ENCODE assay signal across 1 cellular context in the genomic region with DNA sequence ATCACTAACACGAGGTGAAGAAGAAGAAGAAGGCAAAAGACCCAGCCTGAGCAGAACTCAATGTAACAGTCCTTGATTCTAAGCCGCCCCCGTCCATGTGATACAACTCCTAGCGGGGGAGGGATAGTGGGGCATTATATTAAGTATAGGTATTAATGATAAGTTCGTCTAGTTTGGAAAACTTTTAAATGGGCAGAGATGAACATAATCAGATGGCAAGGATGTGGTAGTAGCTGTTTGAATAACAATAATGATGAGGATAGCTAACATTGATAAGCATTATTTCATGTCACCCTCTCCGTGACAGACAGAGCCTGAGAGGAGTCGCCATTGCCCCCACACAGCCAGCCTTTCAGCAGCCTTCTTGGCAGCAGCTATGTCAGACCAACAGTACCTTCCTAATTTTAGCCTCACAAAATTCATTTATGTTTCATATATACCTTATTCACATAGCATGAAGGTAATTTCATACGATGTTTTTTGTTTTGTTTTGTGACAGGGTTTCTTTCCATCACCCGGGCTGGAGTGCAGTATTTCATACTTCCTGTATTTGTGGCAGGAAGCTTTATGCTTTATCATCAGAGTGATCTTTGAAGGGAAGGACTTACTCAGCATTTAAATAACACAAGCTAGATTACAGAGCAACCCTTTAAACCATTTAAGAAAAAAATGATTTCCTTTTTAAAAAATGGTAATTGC.
A peak's percentile ranks its signal among the peaks of the same experiment; 100 is the strongest.
TF ChIP-seq lines count a peak whose summit lies in the region.

No MANE protein-coding gene starts in this region.

TF ChIP-seq in K562, 482 proteins besides CTCF, POLR2A, EP300 and RAD21 (continued from another document and continues in another):
- TF ChIP-seq, protein P1, sequence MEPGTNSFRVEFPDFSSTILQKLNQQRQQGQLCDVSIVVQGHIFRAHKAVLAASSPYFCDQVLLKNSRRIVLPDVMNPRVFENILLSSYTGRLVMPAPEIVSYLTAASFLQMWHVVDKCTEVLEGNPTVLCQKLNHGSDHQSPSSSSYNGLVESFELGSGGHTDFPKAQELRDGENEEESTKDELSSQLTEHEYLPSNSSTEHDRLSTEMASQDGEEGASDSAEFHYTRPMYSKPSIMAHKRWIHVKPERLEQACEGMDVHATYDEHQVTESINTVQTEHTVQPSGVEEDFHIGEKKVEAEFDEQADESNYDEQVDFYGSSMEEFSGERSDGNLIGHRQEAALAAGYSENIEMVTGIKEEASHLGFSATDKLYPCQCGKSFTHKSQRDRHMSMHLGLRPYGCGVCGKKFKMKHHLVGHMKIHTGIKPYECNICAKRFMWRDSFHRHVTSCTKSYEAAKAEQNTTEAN (CRISPR knock-in tag; IDR thresholded peaks at IDR 0.05), result no peak
- TF ChIP-seq SMARCA5 (IDR thresholded peaks at IDR 0.05) (no peak), MAFG (tag; conservative IDR thresholded peaks at IDR 0.05) (peak; percentile 97), TBP (optimal IDR thresholded peaks at IDR 0.05; ENCODE audit: low read depth, low read length) (peak; percentile 52), ZNF253 (CRISPR knock-in tag; conservative IDR thresholded peaks at IDR 0.05) (no peak), ZNF785 (CRISPR knock-in tag; IDR thresholded peaks at IDR 0.05) (no peak), ZNF23 (CRISPR knock-in tag; IDR thresholded peaks at IDR 0.05) (no peak), SMARCA4 (IDR thresholded peaks at IDR 0.05) (peak; percentile 68; the same call in 1 of the 2 replicates), SRF (CRISPR knock-in tag; IDR thresholded peaks at IDR 0.05) (no peak), ZNF316 (IDR thresholded peaks at IDR 0.05) (peak; percentile 99), SMAD1 (IDR thresholded peaks at IDR 0.05; ENCODE audit: low read depth, low read length, partially characterized antibody) (peak; percentile 34), ZNF583 (CRISPR knock-in tag; IDR thresholded peaks at IDR 0.05) (0 out of 2 replicates have a peak, but pooled peaks have one; percentile 20), CBFA2T2 (conservative IDR thresholded peaks at IDR 0.05) (no peak), EP400 (IDR thresholded peaks at IDR 0.05) (peak; percentile 88), RB1 (IDR thresholded peaks at IDR 0.05; ENCODE audit: low read depth) (no peak), POLR2AphosphoS5 (IDR thresholded peaks at IDR 0.05; ENCODE audit: control insufficient read depth, insufficient read depth, low read depth, low read length) (peak; percentile 60), ZNF780A (CRISPR knock-in tag; IDR thresholded peaks at IDR 0.05) (no peak), FOXK2 (conservative IDR thresholded peaks at IDR 0.05 in 1 of 2, IDR thresholded peaks at IDR 0.05 in 1 of 2; ENCODE audit: low read depth in 2 of 2) (no peak)
- TF ChIP-seq, protein P2, sequence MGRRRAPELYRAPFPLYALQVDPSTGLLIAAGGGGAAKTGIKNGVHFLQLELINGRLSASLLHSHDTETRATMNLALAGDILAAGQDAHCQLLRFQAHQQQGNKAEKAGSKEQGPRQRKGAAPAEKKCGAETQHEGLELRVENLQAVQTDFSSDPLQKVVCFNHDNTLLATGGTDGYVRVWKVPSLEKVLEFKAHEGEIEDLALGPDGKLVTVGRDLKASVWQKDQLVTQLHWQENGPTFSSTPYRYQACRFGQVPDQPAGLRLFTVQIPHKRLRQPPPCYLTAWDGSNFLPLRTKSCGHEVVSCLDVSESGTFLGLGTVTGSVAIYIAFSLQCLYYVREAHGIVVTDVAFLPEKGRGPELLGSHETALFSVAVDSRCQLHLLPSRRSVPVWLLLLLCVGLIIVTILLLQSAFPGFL (CRISPR knock-in tag; IDR thresholded peaks at IDR 0.05), result no peak
- TF ChIP-seq, protein P3, sequence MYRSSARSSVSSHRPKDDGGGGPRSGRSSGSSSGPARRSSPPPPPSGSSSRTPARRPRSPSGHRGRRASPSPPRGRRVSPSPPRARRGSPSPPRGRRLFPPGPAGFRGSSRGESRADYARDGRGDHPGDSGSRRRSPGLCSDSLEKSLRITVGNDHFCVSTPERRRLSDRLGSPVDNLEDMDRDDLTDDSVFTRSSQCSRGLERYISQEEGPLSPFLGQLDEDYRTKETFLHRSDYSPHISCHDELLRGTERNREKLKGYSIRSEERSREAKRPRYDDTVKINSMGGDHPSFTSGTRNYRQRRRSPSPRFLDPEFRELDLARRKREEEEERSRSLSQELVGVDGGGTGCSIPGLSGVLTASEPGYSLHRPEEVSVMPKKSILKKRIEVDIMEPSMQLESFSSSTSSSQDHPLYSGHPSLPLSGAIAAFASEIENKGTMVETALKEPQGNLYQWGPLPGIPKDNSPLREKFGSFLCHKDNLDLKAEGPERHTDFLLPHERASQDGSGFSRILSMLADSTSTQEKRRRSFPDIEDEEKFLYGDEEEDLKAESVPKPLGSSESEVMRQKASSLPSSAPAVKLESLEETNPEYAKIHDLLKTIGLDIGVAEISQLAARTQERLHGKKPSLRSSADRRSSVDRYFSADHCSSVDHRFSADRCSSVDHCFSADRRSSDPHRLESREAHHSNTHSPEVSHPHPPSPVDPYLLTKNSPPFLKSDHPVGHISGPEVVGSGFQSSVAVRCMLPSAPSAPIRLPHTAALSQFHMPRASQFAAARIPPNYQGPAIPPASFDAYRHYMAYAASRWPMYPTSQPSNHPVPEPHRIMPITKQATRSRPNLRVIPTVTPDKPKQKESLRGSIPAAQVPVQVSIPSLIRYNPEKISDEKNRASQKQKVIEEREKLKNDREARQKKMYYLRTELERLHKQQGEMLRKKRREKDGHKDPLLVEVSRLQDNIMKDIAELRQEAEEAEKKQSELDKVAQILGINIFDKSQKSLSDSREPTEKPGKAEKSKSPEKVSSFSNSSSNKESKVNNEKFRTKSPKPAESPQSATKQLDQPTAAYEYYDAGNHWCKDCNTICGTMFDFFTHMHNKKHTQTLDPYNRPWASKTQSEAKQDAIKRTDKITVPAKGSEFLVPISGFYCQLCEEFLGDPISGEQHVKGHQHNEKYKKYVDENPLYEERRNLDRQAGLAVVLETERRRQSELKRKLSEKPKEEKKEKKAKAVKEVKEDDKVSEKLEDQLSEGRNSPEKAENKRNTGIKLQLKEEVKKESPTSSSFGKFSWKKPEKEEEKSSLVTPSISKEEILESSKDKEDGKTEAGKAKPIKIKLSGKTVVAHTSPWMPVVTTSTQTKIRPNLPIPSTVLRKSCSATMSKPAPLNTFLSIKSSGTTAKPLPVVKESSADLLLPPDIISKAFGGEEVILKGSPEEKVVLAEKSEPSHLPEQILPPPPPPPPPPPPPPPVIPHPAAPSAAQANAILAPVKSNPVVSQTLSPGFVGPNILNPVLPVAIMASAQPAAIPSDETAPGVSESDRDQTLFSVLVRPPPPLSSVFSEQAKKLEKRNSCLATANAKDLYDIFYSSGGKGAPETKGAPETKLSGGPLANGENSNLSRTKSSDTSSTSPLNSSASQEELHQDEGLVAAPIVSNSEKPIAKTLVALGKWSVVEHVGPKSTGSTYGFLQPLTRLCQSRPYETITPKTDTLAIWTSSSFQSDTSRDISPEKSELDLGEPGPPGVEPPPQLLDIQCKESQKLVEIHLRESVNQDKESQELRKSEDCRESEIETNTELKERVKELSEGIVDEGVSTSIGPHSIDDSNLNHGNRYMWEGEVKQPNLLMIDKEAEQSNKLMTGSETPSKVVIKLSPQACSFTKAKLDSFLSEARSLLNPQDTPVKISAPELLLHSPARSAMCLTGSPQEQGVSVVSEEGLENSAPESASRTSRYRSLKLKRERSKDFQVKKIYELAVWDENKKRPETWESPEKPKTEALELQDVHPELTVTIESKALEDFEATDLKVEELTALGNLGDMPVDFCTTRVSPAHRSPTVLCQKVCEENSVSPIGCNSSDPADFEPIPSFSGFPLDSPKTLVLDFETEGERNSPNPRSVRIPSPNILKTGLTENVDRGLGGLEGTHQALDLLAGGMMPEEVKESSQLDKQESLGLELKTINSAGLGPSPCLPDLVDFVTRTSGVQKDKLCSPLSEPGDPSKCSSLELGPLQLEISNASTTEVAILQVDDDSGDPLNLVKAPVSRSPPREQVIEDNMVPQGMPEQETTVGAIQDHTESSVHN (IDR thresholded peaks at IDR 0.05; ENCODE audit: borderline replicate concordance in 1 of 2, low read depth in 1 of 2), result peak in 1 of 2 experiments; percentile 61; a peak in 1 of 4 replicates
- TF ChIP-seq, protein P4, sequence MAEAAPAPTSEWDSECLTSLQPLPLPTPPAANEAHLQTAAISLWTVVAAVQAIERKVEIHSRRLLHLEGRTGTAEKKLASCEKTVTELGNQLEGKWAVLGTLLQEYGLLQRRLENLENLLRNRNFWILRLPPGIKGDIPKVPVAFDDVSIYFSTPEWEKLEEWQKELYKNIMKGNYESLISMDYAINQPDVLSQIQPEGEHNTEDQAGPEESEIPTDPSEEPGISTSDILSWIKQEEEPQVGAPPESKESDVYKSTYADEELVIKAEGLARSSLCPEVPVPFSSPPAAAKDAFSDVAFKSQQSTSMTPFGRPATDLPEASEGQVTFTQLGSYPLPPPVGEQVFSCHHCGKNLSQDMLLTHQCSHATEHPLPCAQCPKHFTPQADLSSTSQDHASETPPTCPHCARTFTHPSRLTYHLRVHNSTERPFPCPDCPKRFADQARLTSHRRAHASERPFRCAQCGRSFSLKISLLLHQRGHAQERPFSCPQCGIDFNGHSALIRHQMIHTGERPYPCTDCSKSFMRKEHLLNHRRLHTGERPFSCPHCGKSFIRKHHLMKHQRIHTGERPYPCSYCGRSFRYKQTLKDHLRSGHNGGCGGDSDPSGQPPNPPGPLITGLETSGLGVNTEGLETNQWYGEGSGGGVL (CRISPR knock-in tag; IDR thresholded peaks at IDR 0.05), result no peak
- TF ChIP-seq, protein P5, sequence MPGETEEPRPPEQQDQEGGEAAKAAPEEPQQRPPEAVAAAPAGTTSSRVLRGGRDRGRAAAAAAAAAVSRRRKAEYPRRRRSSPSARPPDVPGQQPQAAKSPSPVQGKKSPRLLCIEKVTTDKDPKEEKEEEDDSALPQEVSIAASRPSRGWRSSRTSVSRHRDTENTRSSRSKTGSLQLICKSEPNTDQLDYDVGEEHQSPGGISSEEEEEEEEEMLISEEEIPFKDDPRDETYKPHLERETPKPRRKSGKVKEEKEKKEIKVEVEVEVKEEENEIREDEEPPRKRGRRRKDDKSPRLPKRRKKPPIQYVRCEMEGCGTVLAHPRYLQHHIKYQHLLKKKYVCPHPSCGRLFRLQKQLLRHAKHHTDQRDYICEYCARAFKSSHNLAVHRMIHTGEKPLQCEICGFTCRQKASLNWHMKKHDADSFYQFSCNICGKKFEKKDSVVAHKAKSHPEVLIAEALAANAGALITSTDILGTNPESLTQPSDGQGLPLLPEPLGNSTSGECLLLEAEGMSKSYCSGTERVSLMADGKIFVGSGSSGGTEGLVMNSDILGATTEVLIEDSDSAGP (CRISPR knock-in tag; IDR thresholded peaks at IDR 0.05), result no peak
- TF ChIP-seq, protein P6, sequence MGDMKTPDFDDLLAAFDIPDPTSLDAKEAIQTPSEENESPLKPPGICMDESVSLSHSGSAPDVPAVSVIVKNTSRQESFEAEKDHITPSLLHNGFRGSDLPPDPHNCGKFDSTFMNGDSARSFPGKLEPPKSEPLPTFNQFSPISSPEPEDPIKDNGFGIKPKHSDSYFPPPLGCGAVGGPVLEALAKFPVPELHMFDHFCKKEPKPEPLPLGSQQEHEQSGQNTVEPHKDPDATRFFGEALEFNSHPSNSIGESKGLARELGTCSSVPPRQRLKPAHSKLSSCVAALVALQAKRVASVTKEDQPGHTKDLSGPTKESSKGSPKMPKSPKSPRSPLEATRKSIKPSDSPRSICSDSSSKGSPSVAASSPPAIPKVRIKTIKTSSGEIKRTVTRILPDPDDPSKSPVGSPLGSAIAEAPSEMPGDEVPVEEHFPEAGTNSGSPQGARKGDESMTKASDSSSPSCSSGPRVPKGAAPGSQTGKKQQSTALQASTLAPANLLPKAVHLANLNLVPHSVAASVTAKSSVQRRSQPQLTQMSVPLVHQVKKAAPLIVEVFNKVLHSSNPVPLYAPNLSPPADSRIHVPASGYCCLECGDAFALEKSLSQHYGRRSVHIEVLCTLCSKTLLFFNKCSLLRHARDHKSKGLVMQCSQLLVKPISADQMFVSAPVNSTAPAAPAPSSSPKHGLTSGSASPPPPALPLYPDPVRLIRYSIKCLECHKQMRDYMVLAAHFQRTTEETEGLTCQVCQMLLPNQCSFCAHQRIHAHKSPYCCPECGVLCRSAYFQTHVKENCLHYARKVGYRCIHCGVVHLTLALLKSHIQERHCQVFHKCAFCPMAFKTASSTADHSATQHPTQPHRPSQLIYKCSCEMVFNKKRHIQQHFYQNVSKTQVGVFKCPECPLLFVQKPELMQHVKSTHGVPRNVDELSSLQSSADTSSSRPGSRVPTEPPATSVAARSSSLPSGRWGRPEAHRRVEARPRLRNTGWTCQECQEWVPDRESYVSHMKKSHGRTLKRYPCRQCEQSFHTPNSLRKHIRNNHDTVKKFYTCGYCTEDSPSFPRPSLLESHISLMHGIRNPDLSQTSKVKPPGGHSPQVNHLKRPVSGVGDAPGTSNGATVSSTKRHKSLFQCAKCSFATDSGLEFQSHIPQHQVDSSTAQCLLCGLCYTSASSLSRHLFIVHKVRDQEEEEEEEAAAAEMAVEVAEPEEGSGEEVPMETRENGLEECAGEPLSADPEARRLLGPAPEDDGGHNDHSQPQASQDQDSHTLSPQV (IDR thresholded peaks at IDR 0.05), result peak; percentile 91
- TF ChIP-seq, protein P7, sequence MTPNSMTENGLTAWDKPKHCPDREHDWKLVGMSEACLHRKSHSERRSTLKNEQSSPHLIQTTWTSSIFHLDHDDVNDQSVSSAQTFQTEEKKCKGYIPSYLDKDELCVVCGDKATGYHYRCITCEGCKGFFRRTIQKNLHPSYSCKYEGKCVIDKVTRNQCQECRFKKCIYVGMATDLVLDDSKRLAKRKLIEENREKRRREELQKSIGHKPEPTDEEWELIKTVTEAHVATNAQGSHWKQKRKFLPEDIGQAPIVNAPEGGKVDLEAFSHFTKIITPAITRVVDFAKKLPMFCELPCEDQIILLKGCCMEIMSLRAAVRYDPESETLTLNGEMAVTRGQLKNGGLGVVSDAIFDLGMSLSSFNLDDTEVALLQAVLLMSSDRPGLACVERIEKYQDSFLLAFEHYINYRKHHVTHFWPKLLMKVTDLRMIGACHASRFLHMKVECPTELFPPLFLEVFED (CRISPR knock-in tag; conservative IDR thresholded peaks at IDR 0.05), result no peak
- TF ChIP-seq, protein P8, sequence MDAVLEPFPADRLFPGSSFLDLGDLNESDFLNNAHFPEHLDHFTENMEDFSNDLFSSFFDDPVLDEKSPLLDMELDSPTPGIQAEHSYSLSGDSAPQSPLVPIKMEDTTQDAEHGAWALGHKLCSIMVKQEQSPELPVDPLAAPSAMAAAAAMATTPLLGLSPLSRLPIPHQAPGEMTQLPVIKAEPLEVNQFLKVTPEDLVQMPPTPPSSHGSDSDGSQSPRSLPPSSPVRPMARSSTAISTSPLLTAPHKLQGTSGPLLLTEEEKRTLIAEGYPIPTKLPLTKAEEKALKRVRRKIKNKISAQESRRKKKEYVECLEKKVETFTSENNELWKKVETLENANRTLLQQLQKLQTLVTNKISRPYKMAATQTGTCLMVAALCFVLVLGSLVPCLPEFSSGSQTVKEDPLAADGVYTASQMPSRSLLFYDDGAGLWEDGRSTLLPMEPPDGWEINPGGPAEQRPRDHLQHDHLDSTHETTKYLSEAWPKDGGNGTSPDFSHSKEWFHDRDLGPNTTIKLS (IDR thresholded peaks at IDR 0.05; ENCODE audit: borderline replicate concordance, low read depth), result peak; percentile 89; the same call in 1 of the 2 replicates
- TF ChIP-seq, protein P9, sequence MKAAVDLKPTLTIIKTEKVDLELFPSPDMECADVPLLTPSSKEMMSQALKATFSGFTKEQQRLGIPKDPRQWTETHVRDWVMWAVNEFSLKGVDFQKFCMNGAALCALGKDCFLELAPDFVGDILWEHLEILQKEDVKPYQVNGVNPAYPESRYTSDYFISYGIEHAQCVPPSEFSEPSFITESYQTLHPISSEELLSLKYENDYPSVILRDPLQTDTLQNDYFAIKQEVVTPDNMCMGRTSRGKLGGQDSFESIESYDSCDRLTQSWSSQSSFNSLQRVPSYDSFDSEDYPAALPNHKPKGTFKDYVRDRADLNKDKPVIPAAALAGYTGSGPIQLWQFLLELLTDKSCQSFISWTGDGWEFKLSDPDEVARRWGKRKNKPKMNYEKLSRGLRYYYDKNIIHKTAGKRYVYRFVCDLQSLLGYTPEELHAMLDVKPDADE (conservative IDR thresholded peaks at IDR 0.05; ENCODE audit: control insufficient read depth, low read depth, low read length), result no peak
